ENCODE assay signal across 25 cellular contexts in genomic region chr6:13404892-13405254, GRCh38.
DNase-seq lines count a peak whose midpoint lies in the region; ATAC-seq, FAIRE-seq and TF ChIP-seq lines count a peak whose summit lies in the region.
"Had no signal": no experiment of that assay in that cellular context is flagged by ENCODE, and none has a peak within 500 bp of the region (broad histone marks: within the 10 kb centered on the region; RNA-seq: fewer than 3 reads in every experiment).

No MANE protein-coding gene starts in this region.

- intact Hi-C loops in right cardiac atrium (cut with DNase I): no loop called here
- intact Hi-C loops in left ventricle myocardium superior (cut with micrococcal nuclease): no loop called here
- intact Hi-C loops in esophagus squamous epithelium (cut with DNase I): no loop called here

- no peak for FAIRE-seq in small intestine (lab: Jason Lieb, UNC)
- FAIRE-seq: GM12892 had no signal

- H3K9me3 Mint-ChIP-seq in activated CD4-positive, alpha-beta memory T cell treated with anti-CD3 and anti-CD28 coated beads, Interleukin-2, amount 10 ng/mL, durations not matched to agents 7 days and 5 days: no peaks in the 10 kb centered on the region
- H3K9me3 Mint-ChIP-seq: activated T-cell treated with anti-CD3 and anti-CD28 coated beads, Interleukin-2, amount 50 U/mL, for 4 hours; brain; effector memory CD8-positive, alpha-beta T cell; naive thymus-derived CD8-positive, alpha-beta T cell had no signal

- ATAC-seq in right cardiac atrium (no peak), left ventricle myocardium superior (no peak), upper lobe of left lung (ENCODE audit: low FRiP score in 2 of 2) (no peak)
- ATAC-seq: activated CD4-positive, alpha-beta T cell treated with anti-CD3 and anti-CD28 coated beads for 36 hours; activated T-cell treated with anti-CD3 and anti-CD28 coated beads, Interleukin-2, amount 50 U/mL, for 4 hours; effector memory CD8-positive, alpha-beta T cell; naive thymus-derived CD8-positive, alpha-beta T cell; sciatic nerve; T-helper 17 cell had no signal

- H3K27ac ChIP-seq in right cardiac atrium (ENCODE audit: low read length): peak overlapping the region; percentile 95
- H3K27ac ChIP-seq in esophagus squamous epithelium: peak overlapping the region; percentile 27 to 90 (median 74)
- peak overlapping the region; percentile 85 for H3K27ac ChIP-seq in neutrophil
- H3K27ac ChIP-seq in upper lobe of left lung: peak overlapping the region; percentile 34 to 83 (median 62)
- no peak overlapping the region for H3K27ac ChIP-seq in small intestine (ENCODE audit: low read depth in 1 of 2, low read length in 1 of 2)
- H3K27ac ChIP-seq: BLaER1, ovary had no signal

- H3K36me3 Mint-ChIP-seq in activated CD4-positive, alpha-beta memory T cell treated with anti-CD3 and anti-CD28 coated beads, Interleukin-2, amount 10 ng/mL, durations not matched to agents 7 days and 5 days (ENCODE audit: low read depth): no peaks in the 10 kb centered on the region
- H3K36me3 Mint-ChIP-seq: brain; naive thymus-derived CD8-positive, alpha-beta T cell had no signal

- no peak overlapping the region for H3K4me3 Mint-ChIP-seq in activated CD4-positive, alpha-beta memory T cell treated with anti-CD3 and anti-CD28 coated beads, Interleukin-2, amount 10 ng/mL, durations not matched to agents 7 days and 5 days
- H3K4me3 Mint-ChIP-seq: activated CD4-positive, alpha-beta T cell treated with anti-CD3 and anti-CD28 coated beads for 36 hours; activated T-cell treated with anti-CD3 and anti-CD28 coated beads, Interleukin-2, amount 50 U/mL, for 4 hours; brain; effector memory CD8-positive, alpha-beta T cell; naive thymus-derived CD8-positive, alpha-beta T cell; T-helper 17 cell had no signal

- H3K27me3 Mint-ChIP-seq in activated CD4-positive, alpha-beta memory T cell treated with anti-CD3 and anti-CD28 coated beads, Interleukin-2, amount 10 ng/mL, durations not matched to agents 7 days and 5 days: no peaks in the 10 kb centered on the region
- H3K27me3 Mint-ChIP-seq: activated CD4-positive, alpha-beta T cell treated with anti-CD3 and anti-CD28 coated beads for 36 hours; brain; effector memory CD8-positive, alpha-beta T cell; naive thymus-derived CD8-positive, alpha-beta T cell; T-helper 17 cell had no signal

- CTCF ChIA-PET in activated CD4-positive, alpha-beta memory T cell treated with anti-CD3 and anti-CD28 coated beads, Interleukin-2, amount 10 ng/mL, durations not matched to agents 7 days and 5 days (lab: Charles Lee): no interaction called here

- no peaks in the 10 kb centered on the region for H3K27me3 ChIP-seq in right cardiac atrium (ENCODE audit: control insufficient read depth, insufficient read depth)
- no peaks in the 10 kb centered on the region for H3K27me3 ChIP-seq in esophagus squamous epithelium
- no peaks in the 10 kb centered on the region for H3K27me3 ChIP-seq in neutrophil
- no peaks in the 10 kb centered on the region for H3K27me3 ChIP-seq in upper lobe of left lung
- H3K27me3 ChIP-seq in small intestine (ENCODE audit: control insufficient read depth in 2 of 2, insufficient read depth in 2 of 2, low read length in 2 of 2): no peaks in the 10 kb centered on the region
- H3K27me3 ChIP-seq: BLaER1, ovary had no signal

- TF ChIP-seq POLR2A in esophagus squamous epithelium (IDR thresholded peaks at IDR 0.05) (no peak), upper lobe of left lung (IDR thresholded peaks at IDR 0.05) (no peak)

- DNase-seq in right cardiac atrium (no peak), left ventricle myocardium superior (no peak), esophagus squamous epithelium (lab: John Stamatoyannopoulos, UW) (no peak), upper lobe of left lung (no peak), small intestine (no peak), DMS79 (lab: John Stamatoyannopoulos, UW) (no peak)
- DNase-seq in activated CD4-positive, alpha-beta memory T cell treated with anti-CD3 and anti-CD28 coated beads, Interleukin-2, amount 10 ng/mL, durations not matched to agents 7 days and 5 days: no peak
- DNase-seq: ACHN; activated CD4-positive, alpha-beta T cell treated with anti-CD3 and anti-CD28 coated beads for 36 hours; activated T-cell treated with anti-CD3 and anti-CD28 coated beads, Interleukin-2, amount 50 U/mL, for 4 hours; effector memory CD8-positive, alpha-beta T cell; H7; naive thymus-derived CD8-positive, alpha-beta T cell; NCI-H1092; NCI-H187 treated with DMSO at 0.1 percent for 48 hours; NCI-H748 treated with DMSO at 0.1 percent for 48 hours; ovary; RPMI8226; SK-N-SH; T-helper 17 cell had no signal

- TF ChIP-seq CTCF in esophagus squamous epithelium (IDR thresholded peaks at IDR 0.05) (no peak), neutrophil (IDR thresholded peaks at IDR 0.05) (no peak), upper lobe of left lung (IDR thresholded peaks at IDR 0.05) (no peak)

- POLR2A ChIA-PET in activated CD4-positive, alpha-beta memory T cell treated with anti-CD3 and anti-CD28 coated beads, Interleukin-2, amount 10 ng/mL, durations not matched to agents 7 days and 5 days (lab: Charles Lee): no interaction called here

- peaks cover 24% of the 10 kb centered on the region for H3K4me1 ChIP-seq in right cardiac atrium (ENCODE audit: control insufficient read depth, insufficient read depth, low read length)
- H3K4me1 ChIP-seq in esophagus squamous epithelium: peaks cover 16 to 72% (median 36%) of the 10 kb centered on the region in 3 donors
- H3K4me1 ChIP-seq in neutrophil (ENCODE audit: control insufficient read depth in 1 of 2, insufficient read depth in 1 of 2, low read depth in 1 of 2, low read length in 1 of 2): peaks cover 69 to 79% of the 10 kb centered on the region in 2 experiments
- peaks cover 39 to 56% (median 54%) of the 10 kb centered on the region in 4 donors for H3K4me1 ChIP-seq in upper lobe of left lung
- peaks cover 2 to 7% of the 10 kb centered on the region in 2 donors for H3K4me1 ChIP-seq in small intestine (ENCODE audit: control insufficient read depth in 2 of 2, insufficient read depth in 1 of 2, low read depth in 1 of 2, low read length in 1 of 2)

- H3K9me3 ChIP-seq in right cardiac atrium (ENCODE audit: control insufficient read depth, low read length): no peaks in the 10 kb centered on the region
- H3K9me3 ChIP-seq in esophagus squamous epithelium: no peaks in the 10 kb centered on the region
- no peaks in the 10 kb centered on the region for H3K9me3 ChIP-seq in neutrophil
- no peaks in the 10 kb centered on the region for H3K9me3 ChIP-seq in upper lobe of left lung
- no peaks in the 10 kb centered on the region for H3K9me3 ChIP-seq in small intestine (ENCODE audit: control insufficient read depth, low read depth)
- H3K9me3 ChIP-seq: ovary, SK-N-SH had no signal

- no peak for TF ChIP-seq EP300 in upper lobe of left lung (IDR thresholded peaks at IDR 0.05)

- no peaks in the 10 kb centered on the region for H3K36me3 ChIP-seq in esophagus squamous epithelium
- H3K36me3 ChIP-seq in neutrophil: no peaks in the 10 kb centered on the region
- no peaks in the 10 kb centered on the region for H3K36me3 ChIP-seq in upper lobe of left lung
- no peaks in the 10 kb centered on the region for H3K36me3 ChIP-seq in small intestine (ENCODE audit: control insufficient read depth in 2 of 2, insufficient read depth in 2 of 2, low read length in 2 of 2)
- H3K36me3 ChIP-seq: BLaER1, ovary had no signal

- H3K4me3 ChIP-seq in right cardiac atrium (ENCODE audit: low read length) (no peak overlapping the region), esophagus squamous epithelium (no peak overlapping the region), neutrophil (ENCODE audit: low read depth in 1 of 2, low read length in 1 of 2) (no peak overlapping the region), upper lobe of left lung (no peak overlapping the region), small intestine (ENCODE audit: low read depth in 1 of 2, low read length in 2 of 2) (no peak overlapping the region)
- H3K4me3 ChIP-seq: BLaER1, ovary had no signal

- peaks cover 5% of the 10 kb centered on the region for H3K4me1 Mint-ChIP-seq in activated CD4-positive, alpha-beta memory T cell treated with anti-CD3 and anti-CD28 coated beads, Interleukin-2, amount 10 ng/mL, durations not matched to agents 7 days and 5 days

- H3K27ac Mint-ChIP-seq in activated CD4-positive, alpha-beta memory T cell treated with anti-CD3 and anti-CD28 coated beads, Interleukin-2, amount 10 ng/mL, durations not matched to agents 7 days and 5 days: no peak overlapping the region
- H3K27ac Mint-ChIP-seq: activated CD4-positive, alpha-beta T cell treated with anti-CD3 and anti-CD28 coated beads for 36 hours; brain; naive thymus-derived CD8-positive, alpha-beta T cell; T-helper 17 cell had no signal

Comparison
In these comparisons a context has a peak if more than half of its experiments do, and no peak if none do; other contexts are left out.
1. H3K27ac ChIP-seq: peak in right cardiac atrium (single experiment), esophagus squamous epithelium (4 of 4), neutrophil (single experiment) and upper lobe of left lung (4 of 4); none in small intestine (0 of 2).